10 cellular contexts compared by ENCODE assay signal in the genomic region with DNA sequence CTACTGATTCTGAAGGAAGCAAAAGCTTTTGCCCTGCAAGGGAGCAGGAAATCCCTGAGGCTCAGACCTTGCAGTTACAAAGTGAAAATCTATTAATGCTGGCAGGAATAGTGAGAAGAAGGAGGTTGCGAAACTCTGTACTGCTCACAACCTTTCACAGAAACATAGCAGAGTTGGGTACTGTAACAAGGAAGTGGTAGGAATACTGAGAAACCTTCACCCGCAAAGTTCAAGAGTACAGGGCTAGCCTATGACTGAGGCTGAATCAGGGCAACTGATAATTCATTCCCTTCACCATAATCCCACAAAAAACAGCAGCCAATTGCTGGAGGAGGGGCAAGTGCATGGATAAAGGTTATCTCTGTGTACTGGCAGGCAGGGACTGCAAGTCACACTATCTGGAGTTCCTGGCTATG. TPM values are rescaled to one million over a fixed set of nuclear protein-coding genes. Genes with fewer than 3 reads are reported as not detected.
A peak's percentile ranks its signal among the peaks of the same experiment; 100 is the strongest.
DNase-seq lines count a peak whose midpoint lies in the region; ATAC-seq and TF ChIP-seq lines count a peak whose summit lies in the region.
"Had no signal": no experiment of that assay in that cellular context is flagged by ENCODE, and none has a peak within 500 bp of the region (broad histone marks: within the 10 kb centered on the region; RNA-seq: fewer than 3 reads in every experiment).

No MANE protein-coding gene starts in this region.

- no peak overlapping the region for H3K27ac ChIP-seq in RWPE1

- H3K27me3 ChIP-seq in BE2C, result no peaks in the 10 kb centered on the region

- no peaks in the 10 kb centered on the region for H3K9me3 ChIP-seq in BE2C

- CTCF ChIA-PET in RWPE1 (lab: Yijun Ruan, JAX), result no interaction called here

- H3K36me3 ChIP-seq in BE2C, result no peaks in the 10 kb centered on the region

- H3K4me1 ChIP-seq in BE2C, result peaks cover 10% of the 10 kb centered on the region

- TF ChIP-seq CTCF in BE2C (IDR thresholded peaks at IDR 0.05; ENCODE audit: low read depth, low read length), result no peak
- no peak for TF ChIP-seq CTCF in choroid plexus epithelial cell (conservative IDR thresholded peaks at IDR 0.05; ENCODE audit: low read depth, low read length)
- no peak for TF ChIP-seq CTCF in RWPE1 (conservative IDR thresholded peaks at IDR 0.05; ENCODE audit: low read depth)

- DNase-seq in BE2C (peak; percentile 23), choroid plexus epithelial cell (ENCODE audit: low read depth) (peak; percentile 75), DMS53 treated with DMSO at 0.1 percent for 48 hours (lab: John Stamatoyannopoulos, UW; ENCODE audit: unreplicated experiment) (no peak), germinal center (ENCODE audit: low spot score) (no peak), RWPE1 (ENCODE audit: low spot score) (no peak)
- DNase-seq in activated CD8-positive, alpha-beta memory T cell treated with anti-CD3 and anti-CD28 coated beads, Interleukin-2, amount 50 U/mL, for 48 hours, result no peak
- DNase-seq: CD4-positive, CD25-positive, alpha-beta regulatory T cell; NCI-H510A treated with DMSO at 0.1 percent for 48 hours had no signal

- ATAC-seq in GM21515 (IDR thresholded peaks at IDR 0.05; ENCODE audit: unreplicated experiment) (peak; percentile 97), HG03558 (IDR thresholded peaks at IDR 0.05; ENCODE audit: extremely low read depth, unreplicated experiment) (peak; percentile 86)

- H3K4me3 ChIP-seq in BE2C (ENCODE audit: low read depth, low read length) (no peak overlapping the region), choroid plexus epithelial cell (ENCODE audit: low read depth, low read length) (no peak overlapping the region)

- POLR2A ChIA-PET in RWPE1 (lab: Yijun Ruan, JAX; ENCODE audit: low non-redundant PET), result no interaction called here

RNA-seq across cellular contexts. Expression of a gene that starts 23.9 kb away (rescaled TPM):
- polyA plus RNA-seq in BE2C (2012; ENCODE audit: insufficient read depth, insufficient read length, low read depth), result 29.3 TPM

Comparison
In these comparisons a context has a peak if more than half of its experiments do, and no peak if none do; other contexts are left out.
1. DNase-seq: peak in BE2C (single experiment) and choroid plexus epithelial cell (single experiment); none in activated CD8-positive, alpha-beta memory T cell treated with anti-CD3 and anti-CD28 coated beads, Interleukin-2, amount 50 U/mL, for 48 hours (single experiment), DMS53 treated with DMSO at 0.1 percent for 48 hours (single experiment), germinal center (single experiment) and RWPE1 (single experiment).